Comparison of ENCODE assay signal across 9 cellular contexts in genomic region chr5:77843570-77844407, GRCh38.
A peak's percentile ranks its signal among the peaks of the same experiment; 100 is the strongest.
DNase-seq lines count a peak whose midpoint lies in the region; ATAC-seq and TF ChIP-seq lines count a peak whose summit lies in the region.
"Had no signal": no experiment of that assay in that cellular context is flagged by ENCODE, and none has a peak within 500 bp of the region (broad histone marks: within the 10 kb centered on the region; RNA-seq: fewer than 3 reads in every experiment).

No MANE protein-coding gene starts in this region.

- no peak overlapping the region for H3K23ac ChIP-seq in neuronal stem cell (ENCODE audit: low read depth, low read length, poor library complexity)

- peak overlapping the region; percentile 69 for H2AFZ ChIP-seq in neuronal stem cell (ENCODE audit: low read length)

- H3K36me3 ChIP-seq in neuronal stem cell (replicated peaks in 1 of 2; ENCODE audit: control insufficient read depth in 2 of 2, insufficient read depth in 2 of 2, low read length in 2 of 2) = no peaks in the 10 kb centered on the region

- H3K4me1 Mint-ChIP-seq in T-cell = peaks cover 10 to 14% (median 11%) of the 10 kb centered on the region in 3 donors
- peaks cover 24% of the 10 kb centered on the region for H3K4me1 Mint-ChIP-seq in glutamatergic neuron (ENCODE audit: low read depth, unreplicated experiment)

- CTCF ChIA-PET in T-cell (lab: Charles Lee) = no interaction called here

- no peak overlapping the region for H4K8ac ChIP-seq in neuronal stem cell (ENCODE audit: low read depth, low read length)

- H3K27ac Mint-ChIP-seq in T-cell (no peak overlapping the region), glutamatergic neuron (ENCODE audit: unreplicated experiment) (no peak overlapping the region)

- H3K18ac ChIP-seq in neuronal stem cell (ENCODE audit: low read length) = no peak overlapping the region

- H3K36me3 Mint-ChIP-seq in T-cell (no peaks in the 10 kb centered on the region), glutamatergic neuron (ENCODE audit: unreplicated experiment) (no peaks in the 10 kb centered on the region)

- POLR2A ChIA-PET in T-cell (lab: Charles Lee) = no interaction called here

- peak overlapping the region; percentile 53 to 91 (median 54) for H3K4me3 Mint-ChIP-seq in T-cell
- peak overlapping the region; percentile 86 for H3K4me3 Mint-ChIP-seq in glutamatergic neuron (ENCODE audit: unreplicated experiment)

- H3K27me3 ChIP-seq in neuronal stem cell (ENCODE audit: control insufficient read depth in 3 of 3, insufficient read depth in 3 of 3, low read depth in 1 of 3, low read length in 3 of 3) = peaks cover 0 to 89% (median 36%) of the 10 kb centered on the region in 3 experiments

- no peak overlapping the region for H3K27ac ChIP-seq in neuronal stem cell (replicated peaks; ENCODE audit: low read length)

- H3K9me3 Mint-ChIP-seq in T-cell (no peaks in the 10 kb centered on the region), glutamatergic neuron (ENCODE audit: unreplicated experiment) (peaks cover 4% of the 10 kb centered on the region)

- H3K27me3 Mint-ChIP-seq in T-cell = peaks cover 32 to 41% of the 10 kb centered on the region in 2 donors
- peaks cover 13% of the 10 kb centered on the region for H3K27me3 Mint-ChIP-seq in glutamatergic neuron (ENCODE audit: unreplicated experiment)

- TF ChIP-seq CTCF in AG10803 (conservative IDR thresholded peaks at IDR 0.05; ENCODE audit: low read length) (no peak), glutamatergic neuron (IDR thresholded peaks at IDR 0.05; ENCODE audit: partially characterized antibody, unreplicated experiment) (no peak)

- H2BK15ac ChIP-seq in neuronal stem cell (ENCODE audit: low read length) = no peak overlapping the region

- DNase-seq in AG10803 (ENCODE audit: low read depth) = no peak
- DNase-seq in T-cell = no peak
- DNase-seq in glutamatergic neuron = peak; percentile 36
- no peak for DNase-seq in neuronal stem cell (ENCODE audit: low spot score)
- no peak for DNase-seq in SW 1271 (lab: John Stamatoyannopoulos, UW)
- DNase-seq in RPMI8226 = no peak
- no peak for DNase-seq in activated CD4-positive, alpha-beta T cell treated with anti-CD3 and anti-CD28 coated beads for 4 hours
- DNase-seq: GF-D8 had no signal

- H3K4me1 ChIP-seq in neuronal stem cell (ENCODE audit: control insufficient read depth in 2 of 2, insufficient read depth in 1 of 2, low read depth in 1 of 2, low read length in 2 of 2) = peaks cover 21 to 23% of the 10 kb centered on the region in 2 donors

- no CpG with 5 or more reads among the region's 24 CpGs for WGBS in neuronal stem cell (ENCODE audit: extremely low coverage in 2 of 2, insufficient read length in 2 of 2, insufficient replicate concordance in 1 of 2), 2 donors

- H3K4ac ChIP-seq in neuronal stem cell (ENCODE audit: low read length) = no peak overlapping the region

- H3K4me2 ChIP-seq in neuronal stem cell (ENCODE audit: insufficient read depth, low read length, poor library complexity, severe bottlenecking) = peak overlapping the region; percentile 60

- no peaks in the 10 kb centered on the region for H3K79me1 ChIP-seq in neuronal stem cell (ENCODE audit: low read depth, low read length)

- no peak overlapping the region for H2BK5ac ChIP-seq in neuronal stem cell (ENCODE audit: low read length)

- no peak overlapping the region for H3K14ac ChIP-seq in neuronal stem cell (ENCODE audit: low read length)

- H4K91ac ChIP-seq in neuronal stem cell (ENCODE audit: low read depth, low read length, poor library complexity) = no peak overlapping the region

- peaks cover 0 to 3% of the 10 kb centered on the region in 2 donors for H3K9me3 ChIP-seq in neuronal stem cell (replicated peaks in 1 of 2; ENCODE audit: control insufficient read depth in 2 of 2, insufficient read depth in 1 of 2, low read depth in 1 of 2, low read length in 2 of 2)

- no peak overlapping the region for H2BK12ac ChIP-seq in neuronal stem cell (ENCODE audit: low read length)

- H2AK5ac ChIP-seq in neuronal stem cell (ENCODE audit: low read depth, low read length) = no peak overlapping the region

- H2BK120ac ChIP-seq in neuronal stem cell (ENCODE audit: low read depth, low read length) = no peak overlapping the region

- H3K9ac ChIP-seq in neuronal stem cell (ENCODE audit: low read depth, low read length, poor library complexity) = no peak overlapping the region

- H3K4me3 ChIP-seq in AG10803 (ENCODE audit: low read length) (peak overlapping the region; percentile 55), neuronal stem cell (ENCODE audit: low read length in 2 of 2) (peak overlapping the region in 1 of 2 donors; percentile 63)

- ATAC-seq in T-cell (replicated peaks in 1 of 4) (peak in 1 of 4 experiments; percentile 16), GM19351 (IDR thresholded peaks at IDR 0.05; ENCODE audit: unreplicated experiment) (no peak)
